Comparison of ENCODE assay signal across 1 cellular context in the genomic region with DNA sequence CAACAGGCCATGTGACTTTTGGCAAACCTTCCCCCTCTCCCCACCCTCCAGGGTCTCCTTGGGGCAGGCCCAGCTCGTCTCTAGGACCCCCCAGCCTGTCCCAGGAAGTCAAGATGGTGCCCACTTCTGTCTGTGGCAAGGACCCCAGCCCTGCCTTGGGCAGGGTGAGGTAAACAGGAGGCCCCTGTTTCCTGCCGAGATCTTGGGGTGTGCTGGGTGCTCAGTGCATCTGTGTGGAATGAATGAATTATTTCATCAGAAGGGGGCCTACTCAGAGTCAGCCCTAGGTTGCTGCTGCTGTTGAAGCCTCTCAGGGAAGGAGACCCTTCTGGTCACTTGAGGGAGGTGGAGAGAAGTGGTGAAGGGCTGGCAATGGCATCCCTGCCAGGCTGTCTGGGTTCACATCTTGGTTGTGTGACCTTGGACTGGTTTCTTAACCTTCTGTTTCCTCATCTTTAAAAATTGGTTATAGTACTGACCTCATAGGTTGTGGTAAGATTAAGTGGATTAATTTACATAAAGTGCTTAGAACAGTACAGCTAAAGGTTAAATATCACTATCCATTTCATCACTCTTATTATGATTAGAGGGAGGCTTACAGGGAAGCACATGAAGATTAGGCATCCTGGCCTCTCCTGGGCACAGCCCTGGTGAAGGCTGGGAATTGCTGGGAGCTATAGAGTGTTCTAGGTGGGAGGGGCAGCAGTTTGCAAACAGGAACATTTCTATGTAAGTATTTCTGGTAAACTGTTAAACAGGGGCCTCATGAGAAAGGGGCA.
TF ChIP-seq lines count a peak whose summit lies in the region.

No MANE protein-coding gene starts in this region.

TF ChIP-seq in endothelial cell of umbilical vein, 7 proteins besides CTCF, POLR2A, EP300 and RAD21 (continued from another document):
- TF ChIP-seq FOS (IDR thresholded peaks at IDR 0.05; ENCODE audit: borderline replicate concordance, insufficient read depth, low read length): no peak
TF ChIP-seq in endothelial cell of umbilical vein: peak in this region for 0.
